15 cellular contexts compared by ENCODE assay signal in the genomic region with DNA sequence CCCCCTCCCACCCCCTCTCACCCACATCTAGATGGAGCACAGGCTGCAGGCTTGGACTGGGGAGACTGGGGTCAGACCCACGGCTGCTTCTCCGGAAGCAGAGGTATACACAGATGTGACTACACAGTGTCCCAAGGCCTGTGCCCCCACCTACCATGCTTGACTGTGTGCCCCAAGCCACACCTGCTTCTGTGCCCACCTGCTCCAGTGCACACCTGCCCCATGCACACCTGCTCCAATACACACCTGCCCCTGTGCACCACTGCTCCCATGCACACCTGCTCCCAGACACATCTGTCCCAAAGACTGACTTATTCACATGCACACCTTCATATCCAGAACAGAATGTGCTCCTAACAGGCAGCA.
"Had no signal": no experiment of that assay in that cellular context is flagged by ENCODE, and none has a peak within 500 bp of the region (broad histone marks: within the 10 kb centered on the region; RNA-seq: fewer than 3 reads in every experiment).

No MANE protein-coding gene starts in this region.

- DNase-seq: activated CD4-positive, alpha-beta T cell treated with anti-CD3 and anti-CD28 coated beads for 1 hour; activated CD4-positive, alpha-beta T cell treated with anti-CD3 and anti-CD28 coated beads, Interleukin-2, amount 50 U/mL, for 4 hours; activated T-cell treated with anti-CD3 and anti-CD28 coated beads for 4 hours; caudate nucleus; hippocampal formation; stimulated activated CD4-positive, alpha-beta T cell treated with anti-CD3 and anti-CD28 coated beads, Interleukin-1b, Interleukin-23, amount 100 ng/mL, for 48 hours; stimulated activated naive CD8-positive, alpha-beta T cell treated with anti-CD3 and anti-CD28 coated beads, Interleukin-15, amount 100 ng/mL, for 72 hours; testis had no signal

- ATAC-seq: activated T-helper 17 cell treated with anti-CD3 and anti-CD28 coated beads, Interleukin-2, amount 50 U/mL, for 72 hours; stimulated activated naive CD8-positive, alpha-beta T cell treated with anti-CD3 and anti-CD28 coated beads, Interleukin-15, amount 100 ng/mL, for 72 hours had no signal

- H3K36me3 ChIP-seq: adrenal gland, esophagus muscularis mucosa, neutrophil, right atrium auricular region had no signal

- H3K9me3 ChIP-seq: adrenal gland, esophagus muscularis mucosa, neutrophil, right atrium auricular region, testis had no signal

- H3K4me3 ChIP-seq: adrenal gland, coronary artery, esophagus muscularis mucosa, right atrium auricular region, testis had no signal

- H3K27me3 ChIP-seq: adrenal gland, esophagus muscularis mucosa, right atrium auricular region, testis had no signal

- H3K4me1 ChIP-seq: testis had no signal

- H3K27ac ChIP-seq: coronary artery, esophagus muscularis mucosa, neutrophil, right atrium auricular region, testis, VCaP had no signal
